1 cellular context compared by ENCODE assay signal in the genomic region with DNA sequence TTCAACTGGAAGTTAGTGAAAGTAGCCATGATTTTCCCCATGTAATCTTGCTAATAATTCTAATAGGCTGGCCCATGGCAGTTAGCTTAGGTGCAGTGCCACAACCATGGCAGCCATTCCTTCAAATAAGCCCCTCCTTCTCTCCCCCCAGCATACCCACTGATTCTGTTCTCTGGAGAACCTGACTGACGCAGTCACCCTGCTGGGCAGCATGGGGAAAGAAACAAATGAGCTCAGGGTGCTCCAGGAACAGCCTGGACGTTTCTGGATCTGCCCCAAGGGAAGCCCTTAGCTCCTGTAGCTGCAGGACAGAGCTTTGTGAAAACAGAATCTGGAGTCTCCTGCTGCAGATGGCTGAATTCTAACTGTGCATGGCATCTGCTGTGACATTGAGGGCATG.
TF ChIP-seq lines count a peak whose summit lies in the region.

No MANE protein-coding gene starts in this region.

TF ChIP-seq in SK-N-SH, 30 proteins besides CTCF, POLR2A, EP300 and RAD21:
- TF ChIP-seq RCOR1 (IDR thresholded peaks at IDR 0.05; ENCODE audit: low read length) (no peak), RFX5 (IDR thresholded peaks at IDR 0.05; ENCODE audit: low read length) (no peak), NRF1 (IDR thresholded peaks at IDR 0.05; ENCODE audit: low read depth, low read length) (no peak), GATA2 (CRISPR knock-in tag; IDR thresholded peaks at IDR 0.05) (no peak), TEAD4 (IDR thresholded peaks at IDR 0.05; ENCODE audit: borderline replicate concordance, insufficient read depth) (no peak)
- TF ChIP-seq, protein P1, sequence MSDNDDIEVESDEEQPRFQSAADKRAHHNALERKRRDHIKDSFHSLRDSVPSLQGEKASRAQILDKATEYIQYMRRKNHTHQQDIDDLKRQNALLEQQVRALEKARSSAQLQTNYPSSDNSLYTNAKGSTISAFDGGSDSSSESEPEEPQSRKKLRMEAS (IDR thresholded peaks at IDR 0.05; ENCODE audit: low read depth), result no peak
- TF ChIP-seq, protein P2, sequence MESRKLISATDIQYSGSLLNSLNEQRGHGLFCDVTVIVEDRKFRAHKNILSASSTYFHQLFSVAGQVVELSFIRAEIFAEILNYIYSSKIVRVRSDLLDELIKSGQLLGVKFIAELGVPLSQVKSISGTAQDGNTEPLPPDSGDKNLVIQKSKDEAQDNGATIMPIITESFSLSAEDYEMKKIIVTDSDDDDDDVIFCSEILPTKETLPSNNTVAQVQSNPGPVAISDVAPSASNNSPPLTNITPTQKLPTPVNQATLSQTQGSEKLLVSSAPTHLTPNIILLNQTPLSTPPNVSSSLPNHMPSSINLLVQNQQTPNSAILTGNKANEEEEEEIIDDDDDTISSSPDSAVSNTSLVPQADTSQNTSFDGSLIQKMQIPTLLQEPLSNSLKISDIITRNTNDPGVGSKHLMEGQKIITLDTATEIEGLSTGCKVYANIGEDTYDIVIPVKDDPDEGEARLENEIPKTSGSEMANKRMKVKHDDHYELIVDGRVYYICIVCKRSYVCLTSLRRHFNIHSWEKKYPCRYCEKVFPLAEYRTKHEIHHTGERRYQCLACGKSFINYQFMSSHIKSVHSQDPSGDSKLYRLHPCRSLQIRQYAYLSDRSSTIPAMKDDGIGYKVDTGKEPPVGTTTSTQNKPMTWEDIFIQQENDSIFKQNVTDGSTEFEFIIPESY (IDR thresholded peaks at IDR 0.05; ENCODE audit: borderline replicate concordance, low read depth), result no peak
- TF ChIP-seq, protein P3, sequence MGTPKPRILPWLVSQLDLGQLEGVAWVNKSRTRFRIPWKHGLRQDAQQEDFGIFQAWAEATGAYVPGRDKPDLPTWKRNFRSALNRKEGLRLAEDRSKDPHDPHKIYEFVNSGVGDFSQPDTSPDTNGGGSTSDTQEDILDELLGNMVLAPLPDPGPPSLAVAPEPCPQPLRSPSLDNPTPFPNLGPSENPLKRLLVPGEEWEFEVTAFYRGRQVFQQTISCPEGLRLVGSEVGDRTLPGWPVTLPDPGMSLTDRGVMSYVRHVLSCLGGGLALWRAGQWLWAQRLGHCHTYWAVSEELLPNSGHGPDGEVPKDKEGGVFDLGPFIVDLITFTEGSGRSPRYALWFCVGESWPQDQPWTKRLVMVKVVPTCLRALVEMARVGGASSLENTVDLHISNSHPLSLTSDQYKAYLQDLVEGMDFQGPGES (IDR thresholded peaks at IDR 0.05; ENCODE audit: low read depth, low read length), result no peak
TF ChIP-seq in SK-N-SH: peak in this region for 0.
